In genomic region chr10:50636576-50636975, GRCh38 we compare ENCODE assay signal across 12 cellular contexts. TPM values are rescaled to one million over a fixed set of nuclear protein-coding genes. Genes with fewer than 3 reads are reported as not detected.
DNase-seq lines count a peak whose midpoint lies in the region; ATAC-seq, FAIRE-seq and TF ChIP-seq lines count a peak whose summit lies in the region.
"Had no signal": no experiment of that assay in that cellular context is flagged by ENCODE, and none has a peak within 500 bp of the region (broad histone marks: within the 10 kb centered on the region; RNA-seq: fewer than 3 reads in every experiment).

No MANE protein-coding gene starts in this region.

- peaks cover 0 to 3% of the 10 kb centered on the region in 2 experiments; a peak in 3 of 5 replicates for H3K4me1 ChIP-seq in K562 (replicated peaks in 1 of 2; ENCODE audit: control insufficient read depth in 2 of 2, insufficient read depth in 2 of 2, low read length in 2 of 2)
- H3K4me1 ChIP-seq in smooth muscle cell (ENCODE audit: low read depth), result no peaks in the 10 kb centered on the region
- H3K4me1 ChIP-seq: breast epithelium had no signal

- no TSS peak for BruUV-seq in K562 (replicated peaks; lab: Mats Ljungman, UMichigan)

- no peak for TF ChIP-seq CTCF in K562 (IDR thresholded peaks at IDR 0.05 in 2 of 3, conservative IDR thresholded peaks at IDR 0.05 in 1 of 3; ENCODE audit: insufficient read depth in 2 of 3, low read depth in 1 of 3, low read length in 3 of 3)
- TF ChIP-seq CTCF in smooth muscle cell (IDR thresholded peaks at IDR 0.05; ENCODE audit: borderline replicate concordance, insufficient read depth, poor library complexity, severe bottlenecking), result no peak

- 7% methylated on average over 3 of the region's 3 CpGs for WGBS in K562 (ENCODE audit: insufficient coverage, low coverage, missing lambda C conversion rate)
- 87% methylated on average over 3 of the region's 3 CpGs for WGBS in smooth muscle cell (ENCODE audit: low lambda C conversion rate)

- H3K9me3 ChIP-seq in K562 (replicated peaks; ENCODE audit: control insufficient read depth, insufficient read depth, low read depth, low read length) (no peaks in the 10 kb centered on the region), smooth muscle cell (replicated peaks; ENCODE audit: low read depth) (no peaks in the 10 kb centered on the region)
- H3K9me3 ChIP-seq: breast epithelium, left lung had no signal

- CTCF ChIA-PET in K562 (lab: Yijun Ruan, JAX; ENCODE audit: low intra/inter-chr PET ratio), result no interaction called here

- H3K79me2 ChIP-seq in K562 (ENCODE audit: control insufficient read depth, insufficient read depth, low read length) (no peaks in the 10 kb centered on the region), smooth muscle cell (ENCODE audit: low read depth) (no peaks in the 10 kb centered on the region)

- H3K4me2 ChIP-seq in K562 (ENCODE audit: insufficient read depth, low read length) (no peak overlapping the region), smooth muscle cell (no peak overlapping the region)

- H3K36me3 ChIP-seq in K562 (ENCODE audit: control insufficient read depth, insufficient read depth, low read length), result no peaks in the 10 kb centered on the region
- no peaks in the 10 kb centered on the region for H3K36me3 ChIP-seq in smooth muscle cell (ENCODE audit: low read depth)
- H3K36me3 ChIP-seq: breast epithelium, left lung had no signal

- no peaks in the 10 kb centered on the region for H3F3A ChIP-seq in smooth muscle cell (ENCODE audit: low read depth)

- intact Hi-C loops in K562 (cut with micrococcal nuclease), result no loop called here

- POLR2A ChIA-PET in K562 (lab: Yijun Ruan, JAX), result interaction anchor here (0.6 to 2.7 kb wide), 6 partner anchors 11 to 185 kb away, joined by 3 to 17 read pairs (median 3); no protein-coding TSS in a partner anchor

- TF ChIP-seq EP300 in K562 (IDR thresholded peaks at IDR 0.05; ENCODE audit: low read length), result no peak

- TF ChIP-seq POLR2A in K562 (conservative IDR thresholded peaks at IDR 0.05), result no peak

- FAIRE-seq in K562 (lab: Jason Lieb, UNC), result no peak
- FAIRE-seq: D721Med had no signal

- peak; percentile 17 for ATAC-seq in GM18520 (IDR thresholded peaks at IDR 0.05; ENCODE audit: unreplicated experiment)
- ATAC-seq in GM21515 (IDR thresholded peaks at IDR 0.05; ENCODE audit: unreplicated experiment), result peak; percentile 29
- ATAC-seq in HG03520 (IDR thresholded peaks at IDR 0.05; ENCODE audit: unreplicated experiment), result peak; percentile 13
- no peak for ATAC-seq in K562
- ATAC-seq in HG03095 (IDR thresholded peaks at IDR 0.05; ENCODE audit: unreplicated experiment), result no peak
- ATAC-seq: left lung had no signal

- H3K27me3 ChIP-seq in K562 (ENCODE audit: control insufficient read depth in 2 of 2, insufficient read depth in 2 of 2, low read length in 2 of 2) (no peaks in the 10 kb centered on the region; a peak in 2 of 5 replicates), smooth muscle cell (ENCODE audit: low read depth) (no peaks in the 10 kb centered on the region)
- H3K27me3 ChIP-seq: breast epithelium, left lung had no signal

- H3K4me3 ChIP-seq in K562 (no peak overlapping the region), smooth muscle cell (no peak overlapping the region)
- H3K4me3 ChIP-seq: breast epithelium, left lung had no signal

- H2AFZ ChIP-seq in K562 (ENCODE audit: low read depth, low read length) (no peak overlapping the region), smooth muscle cell (ENCODE audit: low read depth) (no peak overlapping the region)

- H3K9ac ChIP-seq in K562 (ENCODE audit: insufficient read depth in 1 of 2, low read depth in 2 of 2, low read length in 2 of 2) (no peak overlapping the region), smooth muscle cell (ENCODE audit: low read depth) (no peak overlapping the region)

- in situ Hi-C loops in K562 (cut with MboI), result no loop called here

- TF ChIP-seq RAD21 in K562 (CRISPR knock-in tag; conservative IDR thresholded peaks at IDR 0.05 in 1 of 2, IDR thresholded peaks at IDR 0.05 in 1 of 2), result no peak

- DNase-seq in K562 (ENCODE audit: extremely low read depth in 1 of 4, low spot score in 3 of 4), result no peak
- no peak for DNase-seq in NCI-H1105 treated with DMSO at 0.1 percent for 48 hours (lab: John Stamatoyannopoulos, UW)
- DNase-seq in NCI-H524 (lab: John Stamatoyannopoulos, UW), result no peak
- no peak for DNase-seq in smooth muscle cell (lab: John Stamatoyannopoulos, UW; ENCODE audit: unreplicated experiment)
- DNase-seq: left lung, NCI-H1436 had no signal

- H4K20me1 ChIP-seq in K562 (replicated peaks; ENCODE audit: control insufficient read depth, insufficient read depth, low read length) (no peaks in the 10 kb centered on the region), smooth muscle cell (ENCODE audit: low read depth) (no peaks in the 10 kb centered on the region)

- H3K9me1 ChIP-seq in K562 (ENCODE audit: control insufficient read depth, insufficient read depth, low read length), result no peaks in the 10 kb centered on the region

- no peak overlapping the region for H3K27ac ChIP-seq in K562 (ENCODE audit: extremely low read depth, low read depth, low read length)
- no peak overlapping the region for H3K27ac ChIP-seq in smooth muscle cell (ENCODE audit: low read depth)
- H3K27ac ChIP-seq: breast epithelium, left lung had no signal

TF ChIP-seq in K562, 482 proteins besides CTCF, POLR2A, EP300 and RAD21:
- TF ChIP-seq HDAC8 (tag; IDR thresholded peaks at IDR 0.05) (no peak), SOX6 (IDR thresholded peaks at IDR 0.05) (peak; percentile 46; the same call in 1 of the 2 replicates)

RNA-seq across cellular contexts. Expression of gene SGMS1, which starts 12.8 kb away (rescaled TPM):
- total RNA-seq in K562 (2011; cell fraction: chromatin; rRNA removed; ENCODE audit: low replicate concordance), result 267 and 295 TPM in 2 replicates
- 202 and 204 TPM in 2 replicates for total RNA-seq in K562 (2011; cell fraction: nucleolus; rRNA removed)
- 277 and 388 TPM in 2 replicates for total RNA-seq in K562 (2011; cell fraction: nucleoplasm; rRNA removed)
- total RNA-seq in K562 (2014; rRNA removed) (187 and 232 TPM in 2 replicates), K562 (2014; rRNA removed; fragmentation: Illumina TruSeq; extraction: Trizol) (82.2 and 82.5 TPM in 2 replicates), K562 (2015; rRNA removed; fragmentation: Illumina TruSeq; extraction: Trizol) (82.3 and 83.8 TPM in 2 replicates), K562 (2021) (91.8 and 94.0 TPM in 2 replicates), smooth muscle cell (14.3 and 20.6 TPM in 2 replicates)
- polyA plus RNA-seq in K562 (2011; rRNA removed) (69.8 and 89.6 TPM in 2 replicates), K562 (2014; fragmentation: Illumina TruSeq; extraction: Trizol) (61.5 and 69.7 TPM in 2 replicates), K562 (2014; fragmentation: Nextera tagmentation; extraction: Ambion mirVana) (10 to 100 TPM; 22.6 to 25.3 TPM), K562 (2014; rRNA removed) (63.2 and 82.2 TPM in 2 replicates), smooth muscle cell (3.9 and 4.0 TPM in 2 replicates)
- 58.5 and 88.3 TPM in 2 replicates for polyA plus RNA-seq in K562 (2011; cell fraction: cytosol; rRNA removed)
- polyA plus RNA-seq in K562 (2011; cell fraction: nucleus; rRNA removed), result 74.4 and 107 TPM in 2 replicates
- 27.2 and 40.1 TPM in 2 replicates for polyA plus RNA-seq in K562 (2012)
- polyA minus RNA-seq in K562 (2011; rRNA and poly(A)+ RNA removed), result 116 and 125 TPM in 2 replicates
- polyA minus RNA-seq in K562 (2011; cell fraction: cytosol; rRNA and poly(A)+ RNA removed), result 75.6 and 79.4 TPM in 2 replicates
- polyA minus RNA-seq in K562 (2011; cell fraction: nucleus; rRNA and poly(A)+ RNA removed), result 297 and 317 TPM in 2 replicates

Comparison
In these comparisons a context has a peak if more than half of its experiments do, and no peak if none do; other contexts are left out.
1. ATAC-seq: peak in GM18520 (single experiment), GM21515 (single experiment) and HG03520 (single experiment); none in K562 (single experiment) and HG03095 (single experiment).